22 cellular contexts compared by ENCODE assay signal in the genomic region with DNA sequence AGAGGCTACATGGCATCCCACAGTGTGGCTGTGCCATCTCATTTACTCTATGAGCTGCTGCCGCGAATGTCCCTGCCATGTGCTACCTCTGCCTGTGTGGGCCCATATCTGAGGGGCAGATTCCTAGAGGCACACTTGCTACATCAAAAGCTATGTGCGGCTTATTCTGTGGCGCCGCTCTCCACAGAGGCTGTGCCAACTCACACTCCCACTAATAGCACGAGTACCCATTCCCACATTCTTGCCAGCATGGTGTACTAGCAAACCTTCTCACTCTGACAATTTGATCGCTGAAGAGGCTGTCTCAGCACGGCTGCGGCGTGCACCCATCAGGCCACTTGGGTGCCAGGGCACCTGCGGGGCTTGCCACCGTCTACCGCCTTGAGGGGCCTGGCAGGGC. TPM values are rescaled to one million over a fixed set of nuclear protein-coding genes. Genes with fewer than 3 reads are reported as not detected.
DNase-seq lines count a peak whose midpoint lies in the region; ATAC-seq and TF ChIP-seq lines count a peak whose summit lies in the region.
"Had no signal": no experiment of that assay in that cellular context is flagged by ENCODE, and none has a peak within 500 bp of the region (broad histone marks: within the 10 kb centered on the region; RNA-seq: fewer than 3 reads in every experiment).

No MANE protein-coding gene starts in this region.

- no peak overlapping the region for H3K9ac ChIP-seq in BLaER1

- intact Hi-C loops in dorsolateral prefrontal cortex (cut with DNase I): no loop called here

- ATAC-seq in HG02588 (IDR thresholded peaks at IDR 0.05; ENCODE audit: unreplicated experiment) (no peak), HG02852 (IDR thresholded peaks at IDR 0.05; ENCODE audit: unreplicated experiment) (no peak)
- ATAC-seq: K562, Panc1 had no signal

- peaks cover 47% of the 10 kb centered on the region for H3K9me3 ChIP-seq in BLaER1
- H3K9me3 ChIP-seq in osteoblast (ENCODE audit: low read depth, low read length): no peaks in the 10 kb centered on the region

- H3K4me1 ChIP-seq in BLaER1 (peaks cover 15% of the 10 kb centered on the region), osteoblast (ENCODE audit: insufficient read depth, low read length) (no peaks in the 10 kb centered on the region)

- TF ChIP-seq CTCF in dorsolateral prefrontal cortex (IDR thresholded peaks at IDR 0.05 in 54 of 56, conservative IDR thresholded peaks at IDR 0.05 in 2 of 56; ENCODE audit: low read depth in 1 of 56, partially characterized antibody in 56 of 56): no peak
- TF ChIP-seq CTCF in osteoblast (IDR thresholded peaks at IDR 0.05; ENCODE audit: extremely low read depth, low read depth, low read length): no peak

- no peak overlapping the region for H3K27ac ChIP-seq in BLaER1
- no peak overlapping the region for H3K27ac ChIP-seq in dorsolateral prefrontal cortex
- no peak overlapping the region for H3K27ac ChIP-seq in osteoblast (ENCODE audit: low read depth, low read length)
- H3K27ac ChIP-seq: RWPE1 had no signal

- peaks cover 32% of the 10 kb centered on the region for H4K20me1 ChIP-seq in BLaER1
- H4K20me1 ChIP-seq in osteoblast (ENCODE audit: insufficient read depth, low read length): peaks cover 22% of the 10 kb centered on the region

- H3K4me2 ChIP-seq in BLaER1: no peak overlapping the region
- H3K4me2 ChIP-seq in osteoblast (ENCODE audit: insufficient read depth, low read length): no peak overlapping the region

- peak overlapping the region; percentile 7; the same call in 1 of the 2 replicates for H3K4me3 ChIP-seq in BLaER1
- H3K4me3 ChIP-seq in dorsolateral prefrontal cortex: no peak overlapping the region
- H3K4me3 ChIP-seq in osteoblast (ENCODE audit: insufficient read depth, low read length): no peak overlapping the region
- H3K4me3 ChIP-seq: K562 had no signal

- H3K36me3 ChIP-seq in BLaER1 (peaks cover 52% of the 10 kb centered on the region), osteoblast (ENCODE audit: insufficient read depth, low read length) (no peaks in the 10 kb centered on the region)

- H2AFZ ChIP-seq in osteoblast (ENCODE audit: low read length): no peak overlapping the region

- H3K27me3 ChIP-seq in BLaER1 (no peaks in the 10 kb centered on the region), dorsolateral prefrontal cortex (no peaks in the 10 kb centered on the region), osteoblast (ENCODE audit: insufficient read depth, low read length) (no peaks in the 10 kb centered on the region)

- DNase-seq in Ammon's horn (ENCODE audit: low spot score): peak; percentile 74
- DNase-seq in dorsolateral prefrontal cortex: peak in 7 of 10 donors; percentile 34 to 72 (median 61)
- DNase-seq in osteoblast (ENCODE audit: insufficient read length, low spot score, missing footprints): peak; percentile 66
- no peak for DNase-seq in activated naive CD4-positive, alpha-beta T cell (lab: John Stamatoyannopoulos, UW)
- no peak for DNase-seq in DMS53 treated with DMSO at 0.1 percent for 48 hours (lab: John Stamatoyannopoulos, UW; ENCODE audit: unreplicated experiment)
- DNase-seq: CD8-positive, alpha-beta memory T cell; DMS 273 treated with DMSO at 0.1 percent for 48 hours; Kasumi-1; NCI-H2081; NCI-H226; NCI-H526; NCI-H82; SHP77 had no signal

- peaks cover 6% of the 10 kb centered on the region for H3K79me2 ChIP-seq in osteoblast (ENCODE audit: insufficient read depth, low read length)

RNA-seq across cellular contexts. Expression of gene MUSTN1, which starts 31.2 kb away (rescaled TPM):
- total RNA-seq in dorsolateral prefrontal cortex: 10 to 100 TPM in 67 of 120 experiments, 1 to 10 TPM in 52, not detected in 1; 1.4 to 71.5 (median 11.1) TPM
- total RNA-seq in osteoblast: 1.4 TPM in 1 of 2 replicates, not detected in the other
- total RNA-seq: A673, HT1080, SK-MEL-5 had no signal

RNA-seq across cellular contexts. Expression of gene STIMATE, which starts 31.4 kb away (rescaled TPM):
- total RNA-seq in dorsolateral prefrontal cortex (10 to 100 TPM in 119 of 120 experiments, 1 to 10 TPM in 1; 9.2 to 40.0 (median 20.3) TPM), osteoblast (11.5 and 18.5 TPM in 2 replicates)

RNA-seq across cellular contexts. Expression of gene ITIH4, which starts 35.5 kb away (rescaled TPM):
- total RNA-seq in dorsolateral prefrontal cortex (10 to 100 TPM in 118 of 120 experiments, 1 to 10 TPM in 2; 7.8 to 39.5 (median 18.8) TPM), osteoblast (2.5 and 3.5 TPM in 2 replicates)
- total RNA-seq: HT1080, SK-MEL-5 had no signal

Comparison
In these comparisons a context has a peak if more than half of its experiments do, and no peak if none do; other contexts are left out.
1. DNase-seq: peak in Ammon's horn (single experiment), dorsolateral prefrontal cortex (7 of 10) and osteoblast (single experiment); none in activated naive CD4-positive, alpha-beta T cell (0 of 4) and DMS53 treated with DMSO at 0.1 percent for 48 hours (single experiment).